ENCODE assay signal across 1 cellular context in the genomic region with DNA sequence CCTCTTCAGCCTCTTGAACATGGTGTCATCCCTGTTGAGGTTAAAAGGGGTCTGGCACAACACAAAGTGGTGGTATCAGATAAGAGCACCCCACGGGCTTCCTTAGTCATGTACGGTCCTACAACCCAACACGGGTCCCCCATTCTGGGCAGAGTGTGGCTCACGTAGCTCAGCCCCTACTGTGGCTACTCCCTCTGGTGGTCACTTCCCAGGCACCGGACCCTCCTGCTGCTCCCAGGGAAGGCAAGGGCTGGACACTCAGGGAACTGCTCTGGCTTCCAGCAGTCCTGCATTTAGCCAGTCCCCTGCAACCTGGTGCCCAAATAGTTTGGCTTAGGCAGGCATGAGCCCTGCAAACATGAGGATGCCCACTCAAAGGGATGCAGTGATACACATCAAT.
TF ChIP-seq lines count a peak whose summit lies in the region.

No MANE protein-coding gene starts in this region.

TF ChIP-seq in K562, 482 proteins besides CTCF, POLR2A, EP300 and RAD21 (continued from another document):
- TF ChIP-seq NFRKB (IDR thresholded peaks at IDR 0.05; ENCODE audit: low read depth) (no peak), NCOA6 (IDR thresholded peaks at IDR 0.05) (no peak), TFAM (CRISPR knock-in tag; conservative IDR thresholded peaks at IDR 0.05) (no peak), EZH2 (IDR thresholded peaks at IDR 0.05; ENCODE audit: borderline replicate concordance, low read depth, low read length) (no peak), GATAD2A (IDR thresholded peaks at IDR 0.05) (no peak), ZFX (CRISPR knock-in tag; IDR thresholded peaks at IDR 0.05) (no peak), HMGN3 (IDR thresholded peaks at IDR 0.05; ENCODE audit: borderline replicate concordance, extremely low read depth, insufficient read length, low read depth, low read length) (no peak), KLF13 (tag; IDR thresholded peaks at IDR 0.05; ENCODE audit: borderline replicate concordance, low read depth) (no peak), SIN3A (IDR thresholded peaks at IDR 0.05; ENCODE audit: borderline replicate concordance in 2 of 2, control insufficient read depth in 1 of 2, low read depth in 2 of 2, low read length in 2 of 2) (no peak)
- TF ChIP-seq, protein P1, sequence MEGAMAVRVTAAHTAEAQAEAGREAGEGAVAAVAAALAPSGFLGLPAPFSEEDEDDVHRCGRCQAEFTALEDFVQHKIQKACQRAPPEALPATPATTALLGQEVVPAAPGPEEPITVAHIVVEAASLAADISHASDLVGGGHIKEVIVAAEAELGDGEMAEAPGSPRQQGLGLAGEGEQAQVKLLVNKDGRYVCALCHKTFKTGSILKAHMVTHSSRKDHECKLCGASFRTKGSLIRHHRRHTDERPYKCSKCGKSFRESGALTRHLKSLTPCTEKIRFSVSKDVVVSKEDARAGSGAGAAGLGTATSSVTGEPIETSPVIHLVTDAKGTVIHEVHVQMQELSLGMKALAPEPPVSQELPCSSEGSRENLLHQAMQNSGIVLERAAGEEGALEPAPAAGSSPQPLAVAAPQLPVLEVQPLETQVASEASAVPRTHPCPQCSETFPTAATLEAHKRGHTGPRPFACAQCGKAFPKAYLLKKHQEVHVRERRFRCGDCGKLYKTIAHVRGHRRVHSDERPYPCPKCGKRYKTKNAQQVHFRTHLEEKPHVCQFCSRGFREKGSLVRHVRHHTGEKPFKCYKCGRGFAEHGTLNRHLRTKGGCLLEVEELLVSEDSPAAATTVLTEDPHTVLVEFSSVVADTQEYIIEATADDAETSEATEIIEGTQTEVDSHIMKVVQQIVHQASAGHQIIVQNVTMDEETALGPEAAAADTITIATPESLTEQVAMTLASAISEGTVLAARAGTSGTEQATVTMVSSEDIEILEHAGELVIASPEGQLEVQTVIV (CRISPR knock-in tag; IDR thresholded peaks at IDR 0.05; ENCODE audit: borderline replicate concordance), result no peak
- TF ChIP-seq, protein P2, sequence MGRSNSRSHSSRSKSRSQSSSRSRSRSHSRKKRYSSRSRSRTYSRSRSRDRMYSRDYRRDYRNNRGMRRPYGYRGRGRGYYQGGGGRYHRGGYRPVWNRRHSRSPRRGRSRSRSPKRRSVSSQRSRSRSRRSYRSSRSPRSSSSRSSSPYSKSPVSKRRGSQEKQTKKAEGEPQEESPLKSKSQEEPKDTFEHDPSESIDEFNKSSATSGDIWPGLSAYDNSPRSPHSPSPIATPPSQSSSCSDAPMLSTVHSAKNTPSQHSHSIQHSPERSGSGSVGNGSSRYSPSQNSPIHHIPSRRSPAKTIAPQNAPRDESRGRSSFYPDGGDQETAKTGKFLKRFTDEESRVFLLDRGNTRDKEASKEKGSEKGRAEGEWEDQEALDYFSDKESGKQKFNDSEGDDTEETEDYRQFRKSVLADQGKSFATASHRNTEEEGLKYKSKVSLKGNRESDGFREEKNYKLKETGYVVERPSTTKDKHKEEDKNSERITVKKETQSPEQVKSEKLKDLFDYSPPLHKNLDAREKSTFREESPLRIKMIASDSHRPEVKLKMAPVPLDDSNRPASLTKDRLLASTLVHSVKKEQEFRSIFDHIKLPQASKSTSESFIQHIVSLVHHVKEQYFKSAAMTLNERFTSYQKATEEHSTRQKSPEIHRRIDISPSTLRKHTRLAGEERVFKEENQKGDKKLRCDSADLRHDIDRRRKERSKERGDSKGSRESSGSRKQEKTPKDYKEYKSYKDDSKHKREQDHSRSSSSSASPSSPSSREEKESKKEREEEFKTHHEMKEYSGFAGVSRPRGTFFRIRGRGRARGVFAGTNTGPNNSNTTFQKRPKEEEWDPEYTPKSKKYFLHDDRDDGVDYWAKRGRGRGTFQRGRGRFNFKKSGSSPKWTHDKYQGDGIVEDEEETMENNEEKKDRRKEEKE (IDR thresholded peaks at IDR 0.05; ENCODE audit: borderline replicate concordance in 1 of 2, control insufficient read depth in 1 of 2, low read depth in 2 of 2, low read length in 1 of 2), result no peak
- TF ChIP-seq, protein P3, sequence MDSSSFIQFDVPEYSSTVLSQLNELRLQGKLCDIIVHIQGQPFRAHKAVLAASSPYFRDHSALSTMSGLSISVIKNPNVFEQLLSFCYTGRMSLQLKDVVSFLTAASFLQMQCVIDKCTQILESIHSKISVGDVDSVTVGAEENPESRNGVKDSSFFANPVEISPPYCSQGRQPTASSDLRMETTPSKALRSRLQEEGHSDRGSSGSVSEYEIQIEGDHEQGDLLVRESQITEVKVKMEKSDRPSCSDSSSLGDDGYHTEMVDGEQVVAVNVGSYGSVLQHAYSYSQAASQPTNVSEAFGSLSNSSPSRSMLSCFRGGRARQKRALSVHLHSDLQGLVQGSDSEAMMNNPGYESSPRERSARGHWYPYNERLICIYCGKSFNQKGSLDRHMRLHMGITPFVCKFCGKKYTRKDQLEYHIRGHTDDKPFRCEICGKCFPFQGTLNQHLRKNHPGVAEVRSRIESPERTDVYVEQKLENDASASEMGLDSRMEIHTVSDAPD (CRISPR knock-in tag; IDR thresholded peaks at IDR 0.05), result no peak
- TF ChIP-seq, protein P4, sequence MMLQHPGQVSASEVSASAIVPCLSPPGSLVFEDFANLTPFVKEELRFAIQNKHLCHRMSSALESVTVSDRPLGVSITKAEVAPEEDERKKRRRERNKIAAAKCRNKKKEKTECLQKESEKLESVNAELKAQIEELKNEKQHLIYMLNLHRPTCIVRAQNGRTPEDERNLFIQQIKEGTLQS (IDR thresholded peaks at IDR 0.05), result no peak
- TF ChIP-seq, protein P4 (CRISPR knock-in tag; conservative IDR thresholded peaks at IDR 0.05), result no peak
